In genomic region chr6:56211724-56212123, GRCh38 we compare ENCODE assay signal across 39 cellular contexts. TPM values are rescaled to one million over a fixed set of nuclear protein-coding genes. Genes with fewer than 3 reads are reported as not detected.
"Had no signal": no experiment of that assay in that cellular context is flagged by ENCODE, and none has a peak within 500 bp of the region (broad histone marks: within the 10 kb centered on the region; RNA-seq: fewer than 3 reads in every experiment).

No MANE protein-coding gene starts in this region.

- H3K36me3 ChIP-seq: ascending aorta, brain microvascular endothelial cell, breast epithelium, cardiac muscle cell had no signal

- H3K4me3 Mint-ChIP-seq: activated naive CD4-positive, alpha-beta T cell treated with anti-CD3 and anti-CD28 coated beads for 36 hours; activated naive CD4-positive, alpha-beta T cell treated with anti-CD3 and anti-CD28 coated beads, Interleukin-2, amount 10 ng/mL, durations not matched to agents 7 days and 5 days; activated naive CD4-positive, alpha-beta T cell treated with anti-CD3 and anti-CD28 coated beads, Interleukin-2, amount 50 U/mL, for 24 hours; activated naive CD8-positive, alpha-beta T cell; activated naive CD8-positive, alpha-beta T cell treated with anti-CD3 and anti-CD28 coated beads for 36 hours; activated naive CD8-positive, alpha-beta T cell treated with anti-CD3 and anti-CD28 coated beads, Interleukin-2, amount 10 ng/mL, durations not matched to agents 7 days and 5 days; activated naive CD8-positive, alpha-beta T cell treated with anti-CD3 and anti-CD28 coated beads, Interleukin-2, amount 50 U/mL, for 24 hours; activated T-cell treated with anti-CD3 and anti-CD28 coated beads, Interleukin-2, amount 50 U/mL, for 24 hours; activated T-cell treated with anti-CD3 and anti-CD28 coated beads, Interleukin-2, amount 50 U/mL, for 4 hours; activated T-cell treated with anti-CD3 and anti-CD28 coated beads, Interleukin-2, amount 50 U/mL, for 72 hours; activated T-helper 1 cell treated with anti-CD3 and anti-CD28 coated beads, Interleukin-12 subunit alpha, Interleukin-12 subunit beta, Interleukin-2, Interleukin-4 antibody, amounts not matched to agents 30 ng/mL and 10 ng/mL and 1 ng/mL, durations not matched to agents 14 hours and 24 hours and 36 hours; activated T-helper 17 cell treated with anti-CD3 and anti-CD28 coated beads, Interleukin-2, amount 50 U/mL, for 72 hours; brain; central memory CD8-positive, alpha-beta T cell had no signal

- FAIRE-seq: astrocyte, bronchial epithelial cell had no signal

- H3K27ac ChIP-seq: body of pancreas, brain microvascular endothelial cell, breast epithelium, cardiac muscle cell had no signal

- H3K27ac Mint-ChIP-seq: activated naive CD4-positive, alpha-beta T cell treated with anti-CD3 and anti-CD28 coated beads for 36 hours; activated naive CD4-positive, alpha-beta T cell treated with anti-CD3 and anti-CD28 coated beads, Interleukin-2, amount 10 ng/mL, durations not matched to agents 7 days and 5 days; activated naive CD4-positive, alpha-beta T cell treated with anti-CD3 and anti-CD28 coated beads, Interleukin-2, amount 50 U/mL, for 24 hours; activated naive CD4-positive, alpha-beta T cell treated with anti-CD3 and anti-CD28 coated beads, Interleukin-2, amount 50 U/mL, for 72 hours; activated naive CD8-positive, alpha-beta T cell; activated naive CD8-positive, alpha-beta T cell treated with anti-CD3 and anti-CD28 coated beads for 36 hours; activated naive CD8-positive, alpha-beta T cell treated with anti-CD3 and anti-CD28 coated beads, Interleukin-2, amount 10 ng/mL, durations not matched to agents 7 days and 5 days; activated naive CD8-positive, alpha-beta T cell treated with anti-CD3 and anti-CD28 coated beads, Interleukin-2, amount 50 U/mL, for 24 hours; activated T-cell treated with anti-CD3 and anti-CD28 coated beads, Interleukin-2, amount 50 U/mL, for 24 hours; activated T-cell treated with anti-CD3 and anti-CD28 coated beads, Interleukin-2, amount 50 U/mL, for 72 hours; activated T-helper 1 cell treated with anti-CD3 and anti-CD28 coated beads, Interleukin-12 subunit alpha, Interleukin-12 subunit beta, Interleukin-2, Interleukin-4 antibody, amounts not matched to agents 30 ng/mL and 10 ng/mL and 1 ng/mL, durations not matched to agents 14 hours and 24 hours and 36 hours; activated T-helper 17 cell treated with anti-CD3 and anti-CD28 coated beads, Interleukin-2, amount 50 U/mL, for 72 hours; activated T-helper 2 cell treated with anti-CD3 and anti-CD28 coated beads, Interferon-gamma antibody, Interleukin-2, Interleukin-4, amounts not matched to agents 10 μg/mL and 5 μg/mL and 100 μg/mL, durations not matched to agents 14 hours and 24 hours and 36 hours; brain had no signal

- H3K4me1 Mint-ChIP-seq: activated naive CD4-positive, alpha-beta T cell treated with anti-CD3 and anti-CD28 coated beads, Interleukin-2, amount 10 ng/mL, durations not matched to agents 7 days and 5 days; activated naive CD4-positive, alpha-beta T cell treated with anti-CD3 and anti-CD28 coated beads, Interleukin-2, amount 50 U/mL, for 24 hours; activated naive CD8-positive, alpha-beta T cell treated with anti-CD3 and anti-CD28 coated beads for 36 hours; activated naive CD8-positive, alpha-beta T cell treated with anti-CD3 and anti-CD28 coated beads, Interleukin-2, amount 10 ng/mL, durations not matched to agents 7 days and 5 days; activated naive CD8-positive, alpha-beta T cell treated with anti-CD3 and anti-CD28 coated beads, Interleukin-2, amount 50 U/mL, for 24 hours; activated T-helper 17 cell treated with anti-CD3 and anti-CD28 coated beads, Interleukin-2, amount 50 U/mL, for 72 hours; brain; central memory CD8-positive, alpha-beta T cell had no signal

- ATAC-seq: activated naive CD4-positive, alpha-beta T cell treated with anti-CD3 and anti-CD28 coated beads, Interleukin-2, amount 50 U/mL, for 72 hours; activated naive CD8-positive, alpha-beta T cell treated with anti-CD3 and anti-CD28 coated beads, Interleukin-2, amount 50 U/mL, for 24 hours; activated T-cell treated with anti-CD3 and anti-CD28 coated beads, Interleukin-2, amount 50 U/mL, for 4 hours; activated T-cell treated with anti-CD3 and anti-CD28 coated beads, Interleukin-2, amount 50 U/mL, for 72 hours; activated T-helper 17 cell treated with anti-CD3 and anti-CD28 coated beads, Interleukin-2, amount 50 U/mL, for 72 hours; body of pancreas had no signal

- H3K27me3 Mint-ChIP-seq: activated naive CD4-positive, alpha-beta T cell treated with anti-CD3 and anti-CD28 coated beads, Interleukin-2, amount 10 ng/mL, durations not matched to agents 7 days and 5 days; activated naive CD4-positive, alpha-beta T cell treated with anti-CD3 and anti-CD28 coated beads, Interleukin-2, amount 50 U/mL, for 24 hours; activated naive CD8-positive, alpha-beta T cell; activated naive CD8-positive, alpha-beta T cell treated with anti-CD3 and anti-CD28 coated beads for 36 hours; activated naive CD8-positive, alpha-beta T cell treated with anti-CD3 and anti-CD28 coated beads, Interleukin-2, amount 10 ng/mL, durations not matched to agents 7 days and 5 days; activated naive CD8-positive, alpha-beta T cell treated with anti-CD3 and anti-CD28 coated beads, Interleukin-2, amount 50 U/mL, for 24 hours; activated T-cell treated with anti-CD3 and anti-CD28 coated beads, Interleukin-2, amount 50 U/mL, for 24 hours; activated T-helper 17 cell treated with anti-CD3 and anti-CD28 coated beads, Interleukin-2, amount 50 U/mL, for 72 hours; central memory CD8-positive, alpha-beta T cell had no signal

- H3K4me1 ChIP-seq: body of pancreas, breast epithelium had no signal

- H3K9me3 Mint-ChIP-seq: activated T-cell treated with anti-CD3 and anti-CD28 coated beads, Interleukin-2, amount 50 U/mL, for 4 hours; activated T-helper 1 cell treated with anti-CD3 and anti-CD28 coated beads, Interleukin-12 subunit alpha, Interleukin-12 subunit beta, Interleukin-2, Interleukin-4 antibody, amounts not matched to agents 30 ng/mL and 10 ng/mL and 1 ng/mL, durations not matched to agents 14 hours and 24 hours and 36 hours; activated T-helper 2 cell treated with anti-CD3 and anti-CD28 coated beads, Interferon-gamma antibody, Interleukin-2, Interleukin-4, amounts not matched to agents 10 μg/mL and 5 μg/mL and 100 μg/mL, durations not matched to agents 14 hours and 24 hours and 36 hours had no signal

- H3K36me3 Mint-ChIP-seq: activated naive CD4-positive, alpha-beta T cell treated with anti-CD3 and anti-CD28 coated beads, Interleukin-2, amount 10 ng/mL, durations not matched to agents 7 days and 5 days; activated naive CD4-positive, alpha-beta T cell treated with anti-CD3 and anti-CD28 coated beads, Interleukin-2, amount 50 U/mL, for 24 hours; activated naive CD4-positive, alpha-beta T cell treated with anti-CD3 and anti-CD28 coated beads, Interleukin-2, amount 50 U/mL, for 72 hours; activated naive CD8-positive, alpha-beta T cell; activated naive CD8-positive, alpha-beta T cell treated with anti-CD3 and anti-CD28 coated beads for 36 hours; activated naive CD8-positive, alpha-beta T cell treated with anti-CD3 and anti-CD28 coated beads, Interleukin-2, amount 10 ng/mL, durations not matched to agents 7 days and 5 days had no signal

- DNase-seq: activated effector memory CD4-positive, alpha-beta T cell treated with anti-CD3 and anti-CD28 coated beads, Interleukin-2, amount 50 U/mL, for 16 hours; activated effector memory CD4-positive, alpha-beta T cell treated with Interleukin-2 at 50 U/mL for 16 hours; activated gamma-delta T cell; activated gamma-delta T cell treated with Interleukin-2 at 50 U/mL for 16 hours; activated naive CD4-positive, alpha-beta T cell; activated naive CD4-positive, alpha-beta T cell treated with anti-CD3 and anti-CD28 coated beads for 36 hours; activated naive CD4-positive, alpha-beta T cell treated with anti-CD3 and anti-CD28 coated beads, Interleukin-2, amount 10 ng/mL, durations not matched to agents 7 days and 5 days; activated naive CD4-positive, alpha-beta T cell treated with anti-CD3 and anti-CD28 coated beads, Interleukin-2, amount 50 U/mL, for 16 hours; activated naive CD4-positive, alpha-beta T cell treated with Interleukin-2 at 50 U/mL for 16 hours; activated naive CD8-positive, alpha-beta T cell treated with anti-CD3 and anti-CD28 coated beads for 36 hours; activated naive CD8-positive, alpha-beta T cell treated with anti-CD3 and anti-CD28 coated beads, Interleukin-2, amount 10 ng/mL, durations not matched to agents 7 days and 5 days; activated naive CD8-positive, alpha-beta T cell treated with anti-CD3 and anti-CD28 coated beads, Interleukin-2, amount 50 U/mL, for 24 hours; activated T-cell treated with anti-CD3 and anti-CD28 coated beads, Interleukin-2, amount 50 U/mL, for 1 hour; activated T-cell treated with anti-CD3 and anti-CD28 coated beads, Interleukin-2, amount 50 U/mL, for 24 hours; activated T-cell treated with anti-CD3 and anti-CD28 coated beads, Interleukin-2, amount 50 U/mL, for 4 hours; activated T-cell treated with anti-CD3 and anti-CD28 coated beads, Interleukin-2, amount 50 U/mL, for 48 hours; activated T-cell treated with anti-CD3 and anti-CD28 coated beads, Interleukin-2, amount 50 U/mL, for 72 hours; amniotic stem cell; amygdala; anterior cingulate cortex; aorta; body of pancreas; brain microvascular endothelial cell; caudate nucleus; central memory CD4-positive, alpha-beta T cell; cerebellar nuclear complex had no signal

- H3K4me3 ChIP-seq: ascending aorta, body of pancreas, breast epithelium, cardiac muscle cell had no signal

- H3K9me3 ChIP-seq: ascending aorta, body of pancreas, breast epithelium had no signal

- H3K27me3 ChIP-seq: ascending aorta, body of pancreas, brain microvascular endothelial cell, breast epithelium, cardiac muscle cell had no signal

RNA-seq across cellular contexts. Expression of gene COL21A1, which starts 35.7 kb away (rescaled TPM):
- total RNA-seq: activated naive CD4-positive, alpha-beta T cell treated with anti-CD3 and anti-CD28 coated beads for 36 hours; activated naive CD4-positive, alpha-beta T cell treated with anti-CD3 and anti-CD28 coated beads, Interleukin-2, amount 50 U/mL, for 72 hours; activated naive CD8-positive, alpha-beta T cell treated with anti-CD3 and anti-CD28 coated beads for 36 hours; activated naive CD8-positive, alpha-beta T cell treated with anti-CD3 and anti-CD28 coated beads, Interleukin-2, amount 10 ng/mL, durations not matched to agents 7 days and 5 days; activated T-cell treated with anti-CD3 and anti-CD28 coated beads, Interleukin-2, amount 50 U/mL, for 4 hours; activated T-cell treated with anti-CD3 and anti-CD28 coated beads, Interleukin-2, amount 50 U/mL, for 72 hours; activated T-helper 1 cell treated with anti-CD3 and anti-CD28 coated beads, Interleukin-12 subunit alpha, Interleukin-12 subunit beta, Interleukin-2, Interleukin-4 antibody, amounts not matched to agents 30 ng/mL and 10 ng/mL and 1 ng/mL, durations not matched to agents 14 hours and 24 hours and 36 hours; activated T-helper 17 cell treated with anti-CD3 and anti-CD28 coated beads, Interleukin-2, amount 50 U/mL, for 72 hours; activated T-helper 2 cell treated with anti-CD3 and anti-CD28 coated beads, Interferon-gamma antibody, Interleukin-2, Interleukin-4, amounts not matched to agents 10 μg/mL and 5 μg/mL and 100 μg/mL, durations not matched to agents 14 hours and 24 hours and 36 hours had no signal
